Comparison of ENCODE assay signal across 15 cellular contexts in genomic region chr4:100649478-100649877, GRCh38.
"Had no signal": no experiment of that assay in that cellular context is flagged by ENCODE, and none has a peak within 500 bp of the region (broad histone marks: within the 10 kb centered on the region; RNA-seq: fewer than 3 reads in every experiment).

No MANE protein-coding gene starts in this region.

- H3K27me3 ChIP-seq: dorsolateral prefrontal cortex, tibial nerve, uterus had no signal

- H3K9me3 ChIP-seq: psoas muscle, tibial nerve, uterus had no signal

- H3K27ac ChIP-seq: dorsolateral prefrontal cortex, psoas muscle, tibial nerve, uterus had no signal

- H3K4me1 ChIP-seq: psoas muscle, uterus had no signal

- H3K4me3 ChIP-seq: dorsolateral prefrontal cortex, psoas muscle, tibial nerve, uterus had no signal

- DNase-seq: activated CD4-positive, alpha-beta T cell treated with anti-CD3 and anti-CD28 coated beads, Interleukin-2, amount 10 ng/mL, durations not matched to agents 24 days and 14 days; activated CD4-positive, CD25-positive, alpha-beta regulatory T cell; activated CD8-positive, alpha-beta memory T cell treated with anti-CD3 and anti-CD28 coated beads for 24 hours; activated naive CD8-positive, alpha-beta T cell treated with anti-CD3 and anti-CD28 coated beads for 36 hours; aorta; dorsolateral prefrontal cortex; endodermal cell; erythroblast; hippocampal formation; kidney; psoas muscle; stimulated activated CD4-positive, alpha-beta T cell treated with anti-CD3 and anti-CD28 coated beads, Interleukin-2, amount 100 ng/mL, for 48 hours; stimulated activated naive B cell treated with anti-CD40 and anti-IgM and Interleukin-4, amounts not matched to agents 10 μg/mL and 1 μg/mL and 100 μg/mL, for 72 hours; uterus had no signal

- H3K36me3 ChIP-seq: tibial nerve, uterus had no signal

- ATAC-seq: psoas muscle; stimulated activated naive B cell treated with anti-CD40 and anti-IgM and Interleukin-4, amounts not matched to agents 10 μg/mL and 1 μg/mL and 100 μg/mL, for 72 hours had no signal
